Comparison of ENCODE assay signal across 9 cellular contexts in the genomic region with DNA sequence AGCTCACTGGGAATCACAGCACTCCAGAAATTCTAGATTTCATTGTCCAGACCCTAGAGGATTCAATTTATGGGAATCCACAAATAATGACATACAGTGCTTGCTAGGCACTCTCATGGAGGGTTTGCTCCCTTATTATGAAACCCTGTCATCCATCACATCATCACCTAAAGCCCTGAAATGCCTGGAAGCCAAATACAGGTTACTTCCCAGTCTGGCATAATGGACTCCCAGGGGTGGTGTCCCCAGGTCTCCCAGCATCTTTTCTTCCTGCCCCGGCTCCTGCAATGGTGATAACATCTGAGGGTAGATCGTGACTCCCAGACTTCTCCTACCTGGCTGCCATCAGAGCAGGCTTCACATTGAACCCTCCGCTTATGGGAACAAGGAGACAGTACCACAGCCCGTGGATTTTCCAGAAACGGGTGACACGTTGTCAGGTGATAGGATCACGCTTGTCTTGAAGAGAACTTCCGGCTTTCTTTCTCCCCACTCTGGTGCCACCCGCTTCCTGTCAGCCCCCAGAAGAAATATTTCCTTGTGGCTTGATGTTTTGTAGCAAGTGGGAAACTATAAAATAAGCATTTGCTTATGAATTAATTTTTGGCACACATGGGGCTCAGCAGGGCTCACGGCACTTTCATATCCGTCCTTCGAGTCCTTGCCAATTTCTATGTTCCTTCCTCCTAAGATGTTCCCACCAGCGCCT.
DNase-seq lines count a peak whose midpoint lies in the region; ATAC-seq, FAIRE-seq and TF ChIP-seq lines count a peak whose summit lies in the region.
"Had no signal": no experiment of that assay in that cellular context is flagged by ENCODE, and none has a peak within 500 bp of the region (broad histone marks: within the 10 kb centered on the region; RNA-seq: fewer than 3 reads in every experiment).

No MANE protein-coding gene starts in this region.

- H3K4me3 ChIP-seq in PC-3 (ENCODE audit: low read length), result no peak overlapping the region
- no peak overlapping the region for H3K4me3 ChIP-seq in ascending aorta
- H3K4me3 ChIP-seq in kidney (ENCODE audit: low read length in 2 of 2), result no peak overlapping the region
- no peak overlapping the region for H3K4me3 ChIP-seq in stomach smooth muscle (ENCODE audit: low read length in 2 of 2)

- in situ Hi-C loops in GM13977 (cut with MboI; ENCODE audit: low pct_unique_long_range_greater_than_20kb, low sequenced_read_pairs, unreplicated experiment), result no loop called here

- peak overlapping the region; percentile 42 for H3K4me2 ChIP-seq in PC-3 (ENCODE audit: low read length)

- FAIRE-seq in kidney (lab: Jason Lieb, UNC), result no peak

- POLR2A ChIA-PET in PC-3 (lab: Charles Lee; ENCODE audit: unreplicated experiment), result no interaction called here

- no peaks in the 10 kb centered on the region for H3K79me2 ChIP-seq in PC-3 (ENCODE audit: low read length)

- H3K27me3 ChIP-seq in PC-3 (ENCODE audit: low read length) (no peaks in the 10 kb centered on the region), ascending aorta (no peaks in the 10 kb centered on the region), stomach smooth muscle (ENCODE audit: control insufficient read depth in 1 of 2, insufficient read depth in 2 of 2, low read length in 2 of 2) (no peaks in the 10 kb centered on the region)

- no peaks in the 10 kb centered on the region for H4K20me1 ChIP-seq in PC-3 (ENCODE audit: low read length)

- no peak for DNase-seq in PC-3
- no peak for DNase-seq in ascending aorta (ENCODE audit: low spot score in 2 of 2)
- DNase-seq in kidney, result no peak
- DNase-seq in NCI-H1417 treated with DMSO at 0.1 percent for 48 hours (lab: John Stamatoyannopoulos, UW), result no peak
- DNase-seq in GM13977 (ENCODE audit: low spot score), result no peak
- DNase-seq: H9 had no signal

- peaks cover 9% of the 10 kb centered on the region; the same call in 1 of the 2 replicates for H3K36me3 ChIP-seq in PC-3 (ENCODE audit: low read depth, low read length)
- H3K36me3 ChIP-seq in ascending aorta, result peaks cover 13 to 17% of the 10 kb centered on the region in 2 donors
- H3K36me3 ChIP-seq in kidney (ENCODE audit: control insufficient read depth in 1 of 2, insufficient read depth in 2 of 2, low read length in 2 of 2), result peaks cover under 1 to 6% of the 10 kb centered on the region in 2 donors
- peaks cover 0 to 7% of the 10 kb centered on the region in 2 donors for H3K36me3 ChIP-seq in stomach smooth muscle (ENCODE audit: control insufficient read depth in 2 of 2, insufficient read depth in 2 of 2, low read length in 2 of 2)

- TF ChIP-seq CTCF in PC-3 (conservative IDR thresholded peaks at IDR 0.05; ENCODE audit: low read depth, low read length) (no peak), ascending aorta (IDR thresholded peaks at IDR 0.05) (no peak), kidney (IDR thresholded peaks at IDR 0.05; ENCODE audit: borderline replicate concordance, extremely low read depth, insufficient read depth) (no peak), GM13977 (IDR thresholded peaks at IDR 0.05; ENCODE audit: extremely low read depth, insufficient read depth, missing control alignments) (no peak)

- peaks cover 10% of the 10 kb centered on the region for H3F3A ChIP-seq in PC-3 (ENCODE audit: low read length, unreplicated experiment)

- intact Hi-C loops in PC-3 (cut with micrococcal nuclease), result loop anchor here (1.0 to 5.0 kb wide), 2 partner anchors 87 to 238 kb away; no protein-coding TSS in a partner anchor
- intact Hi-C loops in ascending aorta (cut with DNase I), result loop anchor here (2.0 kb wide), 1 partner anchor 238 kb away; a partner anchor contains a TSS
- intact Hi-C loops in kidney (cut with DNase I), result no loop called here

- no peak overlapping the region for H2AFZ ChIP-seq in PC-3 (ENCODE audit: low read length)

- BruUV-seq in PC-3 (replicated peaks; lab: Mats Ljungman, UMichigan), result no TSS peak

- no peaks in the 10 kb centered on the region for H3K9me2 ChIP-seq in PC-3 (replicated peaks; ENCODE audit: low read length)

- ATAC-seq in PC-3, result no peak
- no peak for ATAC-seq in HG03432 (IDR thresholded peaks at IDR 0.05; ENCODE audit: unreplicated experiment)
- ATAC-seq in GM19463 (IDR thresholded peaks at IDR 0.05; ENCODE audit: unreplicated experiment), result no peak

- H3K9ac ChIP-seq in PC-3 (ENCODE audit: low read length), result peak overlapping the region; percentile 83
- H3K9ac ChIP-seq in kidney (ENCODE audit: low read length in 2 of 2), result peak overlapping the region in 1 of 2 donors; percentile 60
- H3K9ac ChIP-seq in stomach smooth muscle (ENCODE audit: low read length in 2 of 2), result no peak overlapping the region

- H3K9me3 ChIP-seq in PC-3 (ENCODE audit: low read length) (no peaks in the 10 kb centered on the region), ascending aorta (no peaks in the 10 kb centered on the region), kidney (ENCODE audit: control insufficient read depth in 1 of 2, low read length in 2 of 2) (no peaks in the 10 kb centered on the region), stomach smooth muscle (ENCODE audit: control insufficient read depth in 2 of 2, low read length in 2 of 2) (no peaks in the 10 kb centered on the region)

- CTCF ChIA-PET in PC-3 (lab: Charles Lee), result no interaction called here

- H3K4me1 ChIP-seq in PC-3 (ENCODE audit: insufficient read depth, low read length) (peaks cover 63% of the 10 kb centered on the region), ascending aorta (peaks cover 13 to 24% of the 10 kb centered on the region in 2 donors), kidney (ENCODE audit: control insufficient read depth in 1 of 2, insufficient read depth in 1 of 2, low read depth in 1 of 2, low read length in 2 of 2) (peaks cover 17 to 20% of the 10 kb centered on the region in 2 donors), stomach smooth muscle (ENCODE audit: control insufficient read depth, insufficient read depth, low read length) (peaks cover 18% of the 10 kb centered on the region)

- peak overlapping the region; percentile 97 for H3K27ac ChIP-seq in PC-3 (ENCODE audit: low read length)
- H3K27ac ChIP-seq in ascending aorta, result peak overlapping the region; percentile 93 to 96
- H3K27ac ChIP-seq in kidney (ENCODE audit: low read depth in 2 of 2, low read length in 2 of 2), result peak overlapping the region; percentile 90 to 92
- peak overlapping the region; percentile 88 for H3K27ac ChIP-seq in stomach smooth muscle (ENCODE audit: low read length)
